ENCODE assay signal across 30 cellular contexts in genomic region chr20:7392551-7392950, GRCh38.
DNase-seq lines count a peak whose midpoint lies in the region; ATAC-seq and TF ChIP-seq lines count a peak whose summit lies in the region.
"Had no signal": no experiment of that assay in that cellular context is flagged by ENCODE, and none has a peak within 500 bp of the region (broad histone marks: within the 10 kb centered on the region; RNA-seq: fewer than 3 reads in every experiment).

No MANE protein-coding gene starts in this region.

- no peaks in the 10 kb centered on the region for H3K9me3 Mint-ChIP-seq in glutamatergic neuron (ENCODE audit: unreplicated experiment)
- H3K9me3 Mint-ChIP-seq: activated CD8-positive, alpha-beta T cell treated with anti-CD3 and anti-CD28 coated beads for 36 hours; activated naive CD4-positive, alpha-beta T cell treated with anti-CD3 and anti-CD28 coated beads, Interleukin-2, amount 50 U/mL, for 24 hours; activated T-cell treated with anti-CD3 and anti-CD28 coated beads, Interleukin-2, amount 50 U/mL, for 4 hours; CD8-positive, alpha-beta T cell; T-helper 2 cell treated with Interferon-gamma antibody and Interleukin-4, amounts not matched to agents 5 μg/mL and 100 μg/mL, for 36 hours had no signal

- ATAC-seq in GM21390 (IDR thresholded peaks at IDR 0.05; ENCODE audit: unreplicated experiment) (no peak), GM21515 (IDR thresholded peaks at IDR 0.05; ENCODE audit: unreplicated experiment) (no peak), GM21528 (IDR thresholded peaks at IDR 0.05; ENCODE audit: low FRiP score, unreplicated experiment) (no peak)
- ATAC-seq: activated CD8-positive, alpha-beta T cell treated with anti-CD3 and anti-CD28 coated beads for 36 hours; activated T-cell treated with anti-CD3 and anti-CD28 coated beads, Interleukin-2, amount 50 U/mL, for 4 hours; CD8-positive, alpha-beta T cell; HCT116; left cardiac atrium; mucosa of descending colon; upper lobe of right lung had no signal

- no peaks in the 10 kb centered on the region for H3K4me1 Mint-ChIP-seq in glutamatergic neuron (ENCODE audit: low read depth, unreplicated experiment)
- H3K4me1 Mint-ChIP-seq: activated naive CD4-positive, alpha-beta T cell treated with anti-CD3 and anti-CD28 coated beads, Interleukin-2, amount 50 U/mL, for 24 hours had no signal

- H3K4me3 Mint-ChIP-seq in glutamatergic neuron (ENCODE audit: unreplicated experiment), result no peak overlapping the region
- H3K4me3 Mint-ChIP-seq: activated CD8-positive, alpha-beta T cell treated with anti-CD3 and anti-CD28 coated beads for 36 hours; activated naive CD4-positive, alpha-beta T cell treated with anti-CD3 and anti-CD28 coated beads, Interleukin-2, amount 50 U/mL, for 24 hours; activated T-cell treated with anti-CD3 and anti-CD28 coated beads, Interleukin-2, amount 50 U/mL, for 4 hours; CD8-positive, alpha-beta T cell; stimulated activated naive CD8-positive, alpha-beta T cell treated with anti-CD3 and anti-CD28 coated beads, Interleukin-15, Interleukin-2, amounts not matched to agents 100 ng/mL and 50 ng/mL, for 24 hours; T-helper 2 cell treated with Interferon-gamma antibody and Interleukin-4, amounts not matched to agents 5 μg/mL and 100 μg/mL, for 36 hours had no signal

- H3K27me3 ChIP-seq in dorsolateral prefrontal cortex, result peaks cover 0 to 7% (median 0%) of the 10 kb centered on the region in 45 donors
- H3K27me3 ChIP-seq: cardiac muscle cell, esophagus squamous epithelium, upper lobe of right lung had no signal

- no peak overlapping the region for H3K4me3 ChIP-seq in AG10803 (ENCODE audit: low read length)
- no peak overlapping the region for H3K4me3 ChIP-seq in dorsolateral prefrontal cortex
- H3K4me3 ChIP-seq: cardiac muscle cell, esophagus squamous epithelium, mucosa of descending colon, PC-9, upper lobe of right lung had no signal

- no peaks in the 10 kb centered on the region for H3K36me3 Mint-ChIP-seq in glutamatergic neuron (ENCODE audit: unreplicated experiment)
- H3K36me3 Mint-ChIP-seq: activated naive CD4-positive, alpha-beta T cell treated with anti-CD3 and anti-CD28 coated beads, Interleukin-2, amount 50 U/mL, for 24 hours; CD8-positive, alpha-beta T cell had no signal

- TF ChIP-seq CTCF in AG10803 (conservative IDR thresholded peaks at IDR 0.05; ENCODE audit: low read length), result no peak
- no peak for TF ChIP-seq CTCF in dorsolateral prefrontal cortex (IDR thresholded peaks at IDR 0.05 in 54 of 56, conservative IDR thresholded peaks at IDR 0.05 in 2 of 56; ENCODE audit: low read depth in 1 of 56, partially characterized antibody in 56 of 56)
- no peak for TF ChIP-seq CTCF in glutamatergic neuron (IDR thresholded peaks at IDR 0.05; ENCODE audit: partially characterized antibody, unreplicated experiment)

- peaks cover 2% of the 10 kb centered on the region for H3K27me3 Mint-ChIP-seq in glutamatergic neuron (ENCODE audit: unreplicated experiment)
- H3K27me3 Mint-ChIP-seq: activated CD8-positive, alpha-beta T cell treated with anti-CD3 and anti-CD28 coated beads for 36 hours; activated naive CD4-positive, alpha-beta T cell treated with anti-CD3 and anti-CD28 coated beads, Interleukin-2, amount 50 U/mL, for 24 hours; stimulated activated naive CD8-positive, alpha-beta T cell treated with anti-CD3 and anti-CD28 coated beads, Interleukin-15, Interleukin-2, amounts not matched to agents 100 ng/mL and 50 ng/mL, for 24 hours had no signal

- H3K27ac Mint-ChIP-seq in glutamatergic neuron (ENCODE audit: unreplicated experiment), result no peak overlapping the region
- H3K27ac Mint-ChIP-seq: activated CD8-positive, alpha-beta T cell treated with anti-CD3 and anti-CD28 coated beads for 36 hours; activated naive CD4-positive, alpha-beta T cell treated with anti-CD3 and anti-CD28 coated beads, Interleukin-2, amount 50 U/mL, for 24 hours; CD8-positive, alpha-beta T cell; stimulated activated naive CD8-positive, alpha-beta T cell treated with anti-CD3 and anti-CD28 coated beads, Interleukin-15, Interleukin-2, amounts not matched to agents 100 ng/mL and 50 ng/mL, for 24 hours; T-helper 2 cell treated with Interferon-gamma antibody and Interleukin-4, amounts not matched to agents 5 μg/mL and 100 μg/mL, for 36 hours had no signal

- peak overlapping the region in 43 of 59 donors; percentile 2 to 78 (median 49) for H3K27ac ChIP-seq in dorsolateral prefrontal cortex
- H3K27ac ChIP-seq: cardiac muscle cell, esophagus squamous epithelium, neutrophil, PC-9, upper lobe of right lung had no signal

- peak; percentile 27 for DNase-seq in AG10803 (ENCODE audit: low read depth)
- DNase-seq in M059J (ENCODE audit: low read depth), result peak; percentile 13
- DNase-seq in dorsolateral prefrontal cortex, result no peak
- peak; percentile 29 for DNase-seq in kidney tubule cell (ENCODE audit: low spot score)
- DNase-seq in glutamatergic neuron, result no peak
- DNase-seq: ACHN; activated CD4-positive, CD25-positive, alpha-beta regulatory T cell; activated CD8-positive, alpha-beta T cell treated with anti-CD3 and anti-CD28 coated beads for 36 hours; activated T-cell treated with anti-CD3 and anti-CD28 coated beads, Interleukin-2, amount 50 U/mL, for 4 hours; CD8-positive, alpha-beta T cell; DMS79; esophagus squamous epithelium; KG1; left cardiac atrium; mucosa of descending colon; NCI-H1092; NCI-H2107; NCI-H774; PC-9; stimulated activated CD4-positive, alpha-beta T cell treated with anti-CD3 and anti-CD28 coated beads, Interleukin-1b, Interleukin-23, amount 100 ng/mL, for 48 hours; upper lobe of right lung had no signal

- intact Hi-C loops in dorsolateral prefrontal cortex (cut with DNase I), result no loop called here

Comparison
In these comparisons a context has a peak if more than half of its experiments do, and no peak if none do; other contexts are left out.
1. DNase-seq: peak in AG10803 (single experiment), M059J (single experiment) and kidney tubule cell (single experiment); none in dorsolateral prefrontal cortex (0 of 10) and glutamatergic neuron (single experiment).